Comparison of ENCODE assay signal across 8 cellular contexts in genomic region chr9:123338710-123339665, GRCh38. TPM values are rescaled to one million over a fixed set of nuclear protein-coding genes. Genes with fewer than 3 reads are reported as not detected.
A peak's percentile ranks its signal among the peaks of the same experiment; 100 is the strongest.
DNase-seq lines count a peak whose midpoint lies in the region; ATAC-seq, FAIRE-seq and TF ChIP-seq lines count a peak whose summit lies in the region.

No MANE protein-coding gene starts in this region.

- peak; percentile 63 for ATAC-seq in GM21619 (IDR thresholded peaks at IDR 0.05; ENCODE audit: unreplicated experiment)
- peak; percentile 33 for ATAC-seq in HepG2

- DNase-seq in GM06990 (ENCODE audit: extremely low read depth, insufficient read length) (peak; percentile 93), MV-4-11 (lab: John Stamatoyannopoulos, UW) (peak; percentile 84), HepG2 (ENCODE audit: low spot score) (no peak), NCI-H345 treated with DMSO at 0.1 percent for 48 hours (lab: John Stamatoyannopoulos, UW; ENCODE audit: unreplicated experiment) (no peak), mesenteric fat pad (ENCODE audit: low spot score) (no peak)
- DNase-seq in activated T-cell treated with anti-CD3 and anti-CD28 coated beads, Interleukin-2, amount 50 U/mL, for 48 hours = peak; percentile 86 to 89
- DNase-seq in stimulated activated CD8-positive, alpha-beta memory T cell treated with anti-CD3 and anti-CD28 coated beads, Interleukin-7, amount 100 ng/mL, for 48 hours (ENCODE audit: extremely low read depth in 1 of 2, low read depth in 1 of 2) = peak; percentile 70 to 76

- TF ChIP-seq CTCF in GM06990 (IDR thresholded peaks at IDR 0.05; ENCODE audit: insufficient read depth, low read length, poor library complexity, severe bottlenecking) (peak; percentile 15), HepG2 (CRISPR knock-in tag; IDR thresholded peaks at IDR 0.05) (no peak)

- TF ChIP-seq EP300 in HepG2 (IDR thresholded peaks at IDR 0.05; ENCODE audit: low read depth in 2 of 2, low read length in 2 of 2) = no peak
- no peak for TF ChIP-seq EP300 in HepG2 (CRISPR knock-in tag; IDR thresholded peaks at IDR 0.05; ENCODE audit: borderline replicate concordance)

- CTCF ChIA-PET in HepG2 (lab: Yijun Ruan, JAX; ENCODE audit: low intra/inter-chr PET ratio, low total read pairs) = no interaction called here

- H3K27ac ChIP-seq in HepG2 (ENCODE audit: extremely low read length, insufficient read depth, low read length) = no peak overlapping the region

- in situ Hi-C loops in HepG2 (cut with HindIII; ENCODE audit: extremely low pct_ligation_motif_present, low pct_unique_long_range_greater_than_20kb) = no loop called here

- peak overlapping the region; percentile 54 for H3K4me2 ChIP-seq in HepG2 (ENCODE audit: low read depth, low read length)

- no peak overlapping the region for H3K9ac ChIP-seq in HepG2 (ENCODE audit: insufficient read depth, low read depth, low read length)

- H4K20me1 ChIP-seq in HepG2 (ENCODE audit: insufficient read depth, low read length) = no peaks in the 10 kb centered on the region

- H3K4me3 ChIP-seq in GM06990 (replicated peaks; ENCODE audit: low read depth, low read length) (peak overlapping the region; percentile 54), HepG2 (replicated peaks in 1 of 3; ENCODE audit: insufficient read depth in 1 of 3, low read depth in 2 of 3, low read length in 3 of 3) (peak overlapping the region in 1 of 3 experiments; percentile 41; a peak in 1 of 6 replicates)

- no peak for TF ChIP-seq RAD21 in HepG2 (CRISPR knock-in tag; IDR thresholded peaks at IDR 0.05)

- no peaks in the 10 kb centered on the region for H3K9me3 ChIP-seq in HepG2 (ENCODE audit: low read length)

- no peak overlapping the region for H2AFZ ChIP-seq in HepG2 (ENCODE audit: low read length)

- TF ChIP-seq POLR2A in HepG2 (IDR thresholded peaks at IDR 0.05; ENCODE audit: insufficient read depth in 1 of 2, low read depth in 2 of 2, low read length in 2 of 2) = no peak

- intact Hi-C loops in HepG2 (cut with micrococcal nuclease; ENCODE audit: unreplicated experiment) = no loop called here

- peaks cover 54% of the 10 kb centered on the region for H3K4me1 ChIP-seq in HepG2 (ENCODE audit: insufficient read depth, low read length)

- POLR2A ChIA-PET in HepG2 (lab: Yijun Ruan, JAX) = no interaction called here

- no TSS peak for BruUV-seq in HepG2 (replicated peaks; lab: Mats Ljungman, UMichigan)

- FAIRE-seq in HepG2 (lab: Jason Lieb, UNC) = no peak

- H3K27me3 ChIP-seq in GM06990 (replicated peaks; ENCODE audit: control insufficient read depth, insufficient read depth, low read length) = no peaks in the 10 kb centered on the region
- peaks cover 0 to 42% of the 10 kb centered on the region in 2 experiments; a peak in 3 of 5 replicates for H3K27me3 ChIP-seq in HepG2 (ENCODE audit: control insufficient read depth in 1 of 2, insufficient read depth in 2 of 2, low read length in 2 of 2)

- H3K36me3 ChIP-seq in GM06990 (ENCODE audit: control insufficient read depth, insufficient read depth, low read length) = no peaks in the 10 kb centered on the region
- no peaks in the 10 kb centered on the region for H3K36me3 ChIP-seq in HepG2 (replicated peaks in 1 of 2; ENCODE audit: control insufficient read depth in 1 of 2, insufficient read depth in 2 of 2, low read length in 2 of 2)

- 38% methylated on average over 29 of the region's 35 CpGs for WGBS in HepG2 (ENCODE audit: low lambda C conversion rate)

- H3K79me2 ChIP-seq in HepG2 (ENCODE audit: insufficient read depth, low read length) = no peaks in the 10 kb centered on the region

TF ChIP-seq in HepG2, 621 proteins besides CTCF, POLR2A, EP300 and RAD21:
- peak; percentile 49 for TF ChIP-seq FOSL2 (CRISPR knock-in tag; IDR thresholded peaks at IDR 0.05)
- TF ChIP-seq ATF7 (IDR thresholded peaks at IDR 0.05) = peak; percentile 47
- no peak for TF ChIP-seq ATF7 (CRISPR knock-in tag; IDR thresholded peaks at IDR 0.05)
- no peak for TF ChIP-seq HMG20B (CRISPR knock-in tag; conservative IDR thresholded peaks at IDR 0.05)
- no peak for TF ChIP-seq ZBTB21 (CRISPR knock-in tag; IDR thresholded peaks at IDR 0.05)
- no peak for TF ChIP-seq HIVEP1 (CRISPR knock-in tag; IDR thresholded peaks at IDR 0.05)
- peak; percentile 50; the same call in 1 of the 2 replicates for TF ChIP-seq ZMYM3 (CRISPR knock-in tag; IDR thresholded peaks at IDR 0.05)
- TF ChIP-seq KDM1A (CRISPR knock-in tag; IDR thresholded peaks at IDR 0.05) = 0 out of 2 replicates have a peak, but pooled peaks have one; percentile 38
- 0 out of 2 replicates have a peak, but pooled peaks have one; percentile 29 for TF ChIP-seq ZKSCAN1 (IDR thresholded peaks at IDR 0.05; ENCODE audit: low read length)
- TF ChIP-seq ZNF768 (CRISPR knock-in tag; IDR thresholded peaks at IDR 0.05) = peak; percentile 99
- no peak for TF ChIP-seq GABPB1 (CRISPR knock-in tag; IDR thresholded peaks at IDR 0.05)
- peak; percentile 76 for TF ChIP-seq CREB1 (IDR thresholded peaks at IDR 0.05)
- TF ChIP-seq CREB1 (CRISPR knock-in tag; IDR thresholded peaks at IDR 0.05) = no peak
- peak; percentile 27 for TF ChIP-seq ZFP36 (IDR thresholded peaks at IDR 0.05; ENCODE audit: borderline replicate concordance, low read depth, low read length, partially characterized antibody)
- TF ChIP-seq RFX3 (CRISPR knock-in tag; IDR thresholded peaks at IDR 0.05) = no peak

RNA-seq across cellular contexts. Expression of gene CRB2, which starts 17.0 kb away (rescaled TPM):
- total RNA-seq in HepG2 (2016; rRNA removed; fragmentation: Illumina TruSeq; extraction: Trizol) (0.14 and 0.29 TPM in 2 replicates), mesenteric fat pad (not detected)
- total RNA-seq in HepG2 (2016; cell fraction: cytosol; rRNA removed; fragmentation: Illumina TruSeq; extraction: Trizol; ENCODE audit: low read depth) = not detected in 2 replicates
- 0.09 and 0.28 TPM in 2 replicates for total RNA-seq in HepG2 (2016; cell fraction: insoluble cytoplasmic fraction; rRNA removed; fragmentation: Illumina TruSeq; extraction: Trizol)
- total RNA-seq in HepG2 (2016; cell fraction: membrane; rRNA removed; fragmentation: Illumina TruSeq; extraction: Trizol) = 0.03 and 0.12 TPM in 2 replicates
- 0.28 and 0.37 TPM in 2 replicates for total RNA-seq in HepG2 (2016; cell fraction: nucleus; rRNA removed; fragmentation: Illumina TruSeq; extraction: Trizol)
- 0.01 and 0.07 TPM in 2 replicates for polyA plus RNA-seq in HepG2 (2011; rRNA removed)
- 0.01 TPM in 1 of 2 replicates, not detected in the other for polyA plus RNA-seq in HepG2 (2011; cell fraction: cytosol; rRNA removed)
- polyA plus RNA-seq in HepG2 (2011; cell fraction: nucleus; rRNA removed) = 0.11 and 0.16 TPM in 2 replicates
- polyA plus RNA-seq in HepG2 (2012) = 0.05 and 0.12 TPM in 2 replicates
- polyA plus RNA-seq in HepG2 (2016; cell fraction: cytosol; fragmentation: Illumina TruSeq; extraction: Trizol; ENCODE audit: low read depth) = 0.03 TPM in 1 of 2 replicates, not detected in the other
- 0.05 and 0.12 TPM in 2 replicates for polyA plus RNA-seq in HepG2 (2016; cell fraction: insoluble cytoplasmic fraction; fragmentation: Illumina TruSeq; extraction: Trizol; ENCODE audit: low read depth)
- 0.05 and 0.07 TPM in 2 replicates for polyA plus RNA-seq in HepG2 (2016; cell fraction: membrane; fragmentation: Illumina TruSeq; extraction: Trizol; ENCODE audit: low read depth)
- polyA plus RNA-seq in HepG2 (2016; cell fraction: nucleus; fragmentation: Illumina TruSeq; extraction: Trizol; ENCODE audit: insufficient read depth, low read depth) = 0.37 and 0.41 TPM in 2 replicates
- polyA minus RNA-seq in HepG2 (2011; rRNA and poly(A)+ RNA removed; ENCODE audit: low replicate concordance) = 0.05 and 0.50 TPM in 2 replicates
- not detected in 2 replicates for polyA minus RNA-seq in HepG2 (2011; cell fraction: cytosol; rRNA and poly(A)+ RNA removed)
- polyA minus RNA-seq in HepG2 (2011; cell fraction: nucleus; rRNA and poly(A)+ RNA removed) = 0.12 and 0.13 TPM in 2 replicates

Comparison
In these comparisons a context has a peak if more than half of its experiments do, and no peak if none do; other contexts are left out.
1. DNase-seq: peak in GM06990 (single experiment), MV-4-11 (single experiment), activated T-cell treated with anti-CD3 and anti-CD28 coated beads, Interleukin-2, amount 50 U/mL, for 48 hours (2 of 2) and stimulated activated CD8-positive, alpha-beta memory T cell treated with anti-CD3 and anti-CD28 coated beads, Interleukin-7, amount 100 ng/mL, for 48 hours (2 of 2); none in HepG2 (single experiment), NCI-H345 treated with DMSO at 0.1 percent for 48 hours (single experiment) and mesenteric fat pad (single experiment).